ENCODE assay signal across 8 cellular contexts in the genomic region with DNA sequence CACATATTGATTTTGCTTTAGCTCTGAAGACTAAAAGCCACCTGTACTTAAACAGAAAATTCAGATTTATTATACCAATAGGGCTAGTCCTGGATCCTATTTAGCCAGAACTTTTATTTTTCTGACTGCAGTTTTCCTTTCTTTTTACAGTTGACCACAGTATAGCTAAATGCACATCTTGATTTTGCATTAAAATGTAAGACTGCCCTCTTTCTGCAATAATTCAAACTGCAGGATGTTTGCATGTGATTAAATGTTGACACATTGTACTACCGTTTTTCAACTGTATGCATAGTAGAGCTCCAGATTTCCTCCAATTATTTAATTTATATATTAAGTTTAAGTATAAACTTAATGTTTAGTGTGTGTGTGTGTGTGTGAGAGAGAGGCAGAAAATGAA.
DNase-seq lines count a peak whose midpoint lies in the region; ATAC-seq and TF ChIP-seq lines count a peak whose summit lies in the region.

No MANE protein-coding gene starts in this region.

- H3K36me3 Mint-ChIP-seq in activated naive CD4-positive, alpha-beta T cell treated with anti-CD3 and anti-CD28 coated beads for 36 hours (ENCODE audit: low read depth), result no peaks in the 10 kb centered on the region

- H3K36me3 ChIP-seq in gastrocnemius medialis, result no peaks in the 10 kb centered on the region
- H3K36me3 ChIP-seq in MG63, result no peaks in the 10 kb centered on the region

- no peaks in the 10 kb centered on the region for H3K9me3 ChIP-seq in gastrocnemius medialis
- no peaks in the 10 kb centered on the region for H3K9me3 ChIP-seq in MG63

- no peak for TF ChIP-seq POLR2A in gastrocnemius medialis (IDR thresholded peaks at IDR 0.05)

- DNase-seq in SIG-M5 treated with dmso at 0.1 percent for 504 hours (lab: John Stamatoyannopoulos, UW; ENCODE audit: unreplicated experiment), result peak; percentile 34
- no peak for DNase-seq in SIG-M5 (lab: John Stamatoyannopoulos, UW)
- DNase-seq in RPMI8226, result peak; percentile 18
- DNase-seq in foreskin melanocyte, result peak; percentile 9
- DNase-seq in gastrocnemius medialis, result no peak
- no peak for DNase-seq in activated naive CD4-positive, alpha-beta T cell treated with anti-CD3 and anti-CD28 coated beads for 36 hours
- DNase-seq in MG63, result no peak

- no peaks in the 10 kb centered on the region for H3K4me1 ChIP-seq in gastrocnemius medialis

- no peak overlapping the region for H3K27ac Mint-ChIP-seq in activated naive CD4-positive, alpha-beta T cell treated with anti-CD3 and anti-CD28 coated beads for 36 hours

- TF ChIP-seq CTCF in gastrocnemius medialis (IDR thresholded peaks at IDR 0.05 in 4 of 5, conservative IDR thresholded peaks at IDR 0.05 in 1 of 5), result peak in 3 of 5 experiments; percentile 7 to 29 (median 28)

- no peak overlapping the region for H3K27ac ChIP-seq in gastrocnemius medialis

- H3K9me3 Mint-ChIP-seq in activated naive CD4-positive, alpha-beta T cell treated with anti-CD3 and anti-CD28 coated beads for 36 hours, result peaks cover 1% of the 10 kb centered on the region

- H3K4me3 Mint-ChIP-seq in activated naive CD4-positive, alpha-beta T cell treated with anti-CD3 and anti-CD28 coated beads for 36 hours, result no peak overlapping the region

- no peaks in the 10 kb centered on the region for H3K27me3 ChIP-seq in gastrocnemius medialis
- no peaks in the 10 kb centered on the region for H3K27me3 ChIP-seq in MG63

- H3K27me3 Mint-ChIP-seq in activated naive CD4-positive, alpha-beta T cell treated with anti-CD3 and anti-CD28 coated beads for 36 hours (ENCODE audit: low read depth), result no peaks in the 10 kb centered on the region

- no peak overlapping the region for H3K4me3 ChIP-seq in gastrocnemius medialis
- H3K4me3 ChIP-seq in MG63, result no peak overlapping the region

- H3K4me1 Mint-ChIP-seq in activated naive CD4-positive, alpha-beta T cell treated with anti-CD3 and anti-CD28 coated beads for 36 hours (ENCODE audit: low read depth), result no peaks in the 10 kb centered on the region

- in situ Hi-C loops in gastrocnemius medialis (cut with MboI; ENCODE audit: low sequenced_read_pairs in 4 of 4), result no loop called here

- no peak for ATAC-seq in gastrocnemius medialis
- ATAC-seq in HG02884 (IDR thresholded peaks at IDR 0.05; ENCODE audit: unreplicated experiment), result no peak

- CTCF ChIA-PET in activated naive CD4-positive, alpha-beta T cell treated with anti-CD3 and anti-CD28 coated beads for 36 hours (lab: Charles Lee), result interaction anchor here (1.8 kb wide), 1 partner anchor 10 kb away, joined by 3 read pairs; no protein-coding TSS in a partner anchor

- intact Hi-C loops in gastrocnemius medialis (cut with DNase I; ENCODE audit: low total_unique reads), result no loop called here
- intact Hi-C loops in activated naive CD4-positive, alpha-beta T cell treated with anti-CD3 and anti-CD28 coated beads for 36 hours (cut with micrococcal nuclease), result no loop called here

Comparison
In these comparisons a context has a peak if more than half of its experiments do, and no peak if none do; other contexts are left out.
1. DNase-seq: peak in SIG-M5 treated with dmso at 0.1 percent for 504 hours (single experiment), RPMI8226 (single experiment) and foreskin melanocyte (single experiment); none in SIG-M5 (single experiment), gastrocnemius medialis (0 of 2), activated naive CD4-positive, alpha-beta T cell treated with anti-CD3 and anti-CD28 coated beads for 36 hours (single experiment) and MG63 (single experiment).